8 cellular contexts compared by ENCODE assay signal in the genomic region with DNA sequence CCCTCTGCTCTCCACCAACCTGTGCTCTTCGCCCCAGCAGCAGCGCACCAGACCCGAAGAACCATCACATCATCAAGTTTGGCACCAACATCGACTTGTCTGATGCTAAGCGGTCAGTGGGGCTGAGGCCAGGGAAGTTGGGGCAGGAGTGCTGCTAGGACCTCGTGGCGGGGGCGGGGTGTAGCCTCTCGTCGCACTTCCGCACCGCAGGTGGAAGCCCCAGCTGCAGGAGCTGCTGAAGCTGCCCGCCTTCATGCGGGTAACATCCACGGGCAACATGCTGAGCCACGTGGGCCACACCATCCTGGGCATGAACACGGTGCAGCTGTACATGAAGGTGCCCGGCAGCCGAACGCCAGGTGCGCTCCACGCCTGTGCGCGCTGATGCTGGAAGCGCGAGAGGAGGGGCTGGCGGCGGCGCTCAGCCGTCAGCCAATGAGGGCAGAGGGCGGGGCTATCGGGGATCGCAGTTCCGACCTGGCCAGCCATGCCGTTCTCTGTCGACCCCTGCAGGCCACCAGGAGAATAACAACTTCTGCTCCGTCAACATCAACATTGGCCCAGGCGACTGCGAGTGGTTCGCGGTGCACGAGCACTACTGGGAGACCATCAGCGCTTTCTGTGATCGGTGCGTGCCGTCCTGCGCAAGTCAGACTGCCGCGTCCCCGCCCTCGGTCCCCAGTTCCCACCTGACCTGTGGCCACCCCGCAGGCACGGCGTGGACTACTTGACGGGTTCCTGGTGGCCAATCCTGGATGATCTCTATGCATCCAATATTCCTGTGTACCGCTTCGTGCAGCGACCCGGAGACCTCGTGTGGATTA. TPM values are rescaled to one million over a fixed set of nuclear protein-coding genes. Genes with fewer than 3 reads are reported as not detected.
DNase-seq lines count a peak whose midpoint lies in the region; ATAC-seq and TF ChIP-seq lines count a peak whose summit lies in the region.

No MANE protein-coding gene starts in this region.

- H3K36me3 ChIP-seq in CD8-positive, alpha-beta memory T cell (ENCODE audit: insufficient read depth, low read length), result peaks cover 4% of the 10 kb centered on the region

- peak overlapping the region; percentile 72 to 85 (median 79) for H3K4me3 Mint-ChIP-seq in CD8-positive, alpha-beta memory T cell
- H3K4me3 Mint-ChIP-seq in endothelial cell (ENCODE audit: unreplicated experiment), result peak overlapping the region; percentile 25

- H3K36me3 Mint-ChIP-seq in CD8-positive, alpha-beta memory T cell, result peaks cover 0 to 66% (median 2%) of the 10 kb centered on the region in 3 donors
- H3K36me3 Mint-ChIP-seq in endothelial cell (ENCODE audit: low read depth, unreplicated experiment), result peaks cover 35% of the 10 kb centered on the region

- H3K27ac ChIP-seq in CD8-positive, alpha-beta memory T cell (ENCODE audit: low read depth, low read length), result no peak overlapping the region

- H3K4me3 ChIP-seq in CD8-positive, alpha-beta memory T cell (ENCODE audit: low read length), result peak overlapping the region; percentile 64

- peaks cover 28% of the 10 kb centered on the region for H3K4me1 ChIP-seq in CD8-positive, alpha-beta memory T cell (ENCODE audit: insufficient read depth, low read length)

- no peaks in the 10 kb centered on the region for H3K9me3 Mint-ChIP-seq in CD8-positive, alpha-beta memory T cell
- H3K9me3 Mint-ChIP-seq in endothelial cell (ENCODE audit: unreplicated experiment), result no peaks in the 10 kb centered on the region

- POLR2A ChIA-PET in CD8-positive, alpha-beta memory T cell (lab: Charles Lee), result interaction anchor here (0.7 to 1.2 kb wide), 2 partner anchors 9 to 17 kb away, joined by 4 to 8 read pairs; no protein-coding TSS in a partner anchor

- no peaks in the 10 kb centered on the region for H3K27me3 ChIP-seq in CD8-positive, alpha-beta memory T cell (ENCODE audit: insufficient read depth, low read length, poor library complexity, severe bottlenecking)

- H3K27ac Mint-ChIP-seq in CD8-positive, alpha-beta memory T cell, result peak overlapping the region; percentile 71 to 96 (median 86)
- H3K27ac Mint-ChIP-seq in endothelial cell (ENCODE audit: unreplicated experiment), result no peak overlapping the region

- H3K4me1 Mint-ChIP-seq in CD8-positive, alpha-beta memory T cell, result peaks cover 11 to 32% (median 12%) of the 10 kb centered on the region in 3 donors
- peaks cover 16% of the 10 kb centered on the region for H3K4me1 Mint-ChIP-seq in endothelial cell (ENCODE audit: unreplicated experiment)

- ATAC-seq in GM19372 (IDR thresholded peaks at IDR 0.05; ENCODE audit: low read depth, unreplicated experiment) (peak; percentile 81), HG03558 (IDR thresholded peaks at IDR 0.05; ENCODE audit: extremely low read depth, unreplicated experiment) (peak; percentile 41)

- peak; percentile 99 for TF ChIP-seq CTCF in endothelial cell (IDR thresholded peaks at IDR 0.05; ENCODE audit: unreplicated experiment)

- CTCF ChIA-PET in CD8-positive, alpha-beta memory T cell (lab: Charles Lee), result interaction anchor here (0.6 to 3.5 kb wide), 18 partner anchors 8 to 609 kb away, joined by 3 to 69 read pairs (median 4); a partner anchor contains a TSS

- peaks cover 0 to 2% of the 10 kb centered on the region in 2 donors for H3K27me3 Mint-ChIP-seq in CD8-positive, alpha-beta memory T cell
- peaks cover 19% of the 10 kb centered on the region for H3K27me3 Mint-ChIP-seq in endothelial cell (ENCODE audit: unreplicated experiment)

- DNase-seq in CD8-positive, alpha-beta memory T cell, result peak; percentile 92 to 97 (median 94)
- peak; percentile 90 for DNase-seq in NOMO-1 treated with DMSO at 0.1 percent for 48 hours (lab: John Stamatoyannopoulos, UW; ENCODE audit: unreplicated experiment)
- DNase-seq in activated CD8-positive, alpha-beta memory T cell treated with anti-CD3 and anti-CD28 coated beads, Interleukin-2, amount 50 U/mL, for 48 hours, result peak; percentile 96
- DNase-seq in endothelial cell (ENCODE audit: low spot score), result peak; percentile 94
- DNase-seq in midbrain (lab: John Stamatoyannopoulos, UW), result peak; percentile 88
- DNase-seq in stimulated activated CD8-positive, alpha-beta memory T cell treated with anti-CD3 and anti-CD28 coated beads, Interleukin-4, amount 100 ng/mL, for 1 hour (ENCODE audit: low read depth in 2 of 2, low spot score in 1 of 2), result peak; percentile 83 to 90

- H3K9me3 ChIP-seq in CD8-positive, alpha-beta memory T cell (ENCODE audit: low read length), result no peaks in the 10 kb centered on the region

RNA-seq across cellular contexts. Expression of a gene that starts 3.2 kb away (rescaled TPM):
- 1 to 10 TPM; 5.3 to 5.5 TPM for total RNA-seq in CD8-positive, alpha-beta memory T cell
- polyA plus RNA-seq in CD8-positive, alpha-beta memory T cell, result not detected
- total RNA-seq in endothelial cell (ENCODE audit: unreplicated experiment), result 13.6 TPM

RNA-seq across cellular contexts. Expression of a gene that starts 5.7 kb away (rescaled TPM):
- 10 to 100 TPM; 58.2 to 65.0 TPM for total RNA-seq in CD8-positive, alpha-beta memory T cell
- 162 TPM for polyA plus RNA-seq in CD8-positive, alpha-beta memory T cell
- 97.9 TPM for total RNA-seq in endothelial cell (ENCODE audit: unreplicated experiment)

RNA-seq across cellular contexts. Expression of a gene that starts 6.2 kb away (rescaled TPM):
- 10 to 100 TPM; 16.4 to 17.6 TPM for total RNA-seq in CD8-positive, alpha-beta memory T cell
- polyA plus RNA-seq in CD8-positive, alpha-beta memory T cell, result 3.1 TPM
- total RNA-seq in endothelial cell (ENCODE audit: unreplicated experiment), result 6.4 TPM

RNA-seq across cellular contexts. Expression of a gene that starts 17.6 kb away (rescaled TPM):
- 10 to 100 TPM; 84.2 to 89.7 TPM for total RNA-seq in CD8-positive, alpha-beta memory T cell
- 1.2 TPM for polyA plus RNA-seq in CD8-positive, alpha-beta memory T cell
- 47.4 TPM for total RNA-seq in endothelial cell (ENCODE audit: unreplicated experiment)

RNA-seq across cellular contexts. Expression of a gene that starts 36.9 kb away (rescaled TPM):
- 100 to 1,000 TPM; 116 to 123 TPM for total RNA-seq in CD8-positive, alpha-beta memory T cell
- polyA plus RNA-seq in CD8-positive, alpha-beta memory T cell, result 20.1 TPM
- 133 TPM for total RNA-seq in endothelial cell (ENCODE audit: unreplicated experiment)
